In genomic region chr3:140537075-140537474, GRCh38 we compare ENCODE assay signal across 15 cellular contexts.
A peak's percentile ranks its signal among the peaks of the same experiment; 100 is the strongest.
DNase-seq lines count a peak whose midpoint lies in the region; ATAC-seq lines count a peak whose summit lies in the region.
"Had no signal": no experiment of that assay in that cellular context is flagged by ENCODE, and none has a peak within 500 bp of the region (broad histone marks: within the 10 kb centered on the region; RNA-seq: fewer than 3 reads in every experiment).

No MANE protein-coding gene starts in this region.

- DNase-seq in COR-L47 (lab: John Stamatoyannopoulos, UW) (peak; percentile 68), DMS79 (lab: John Stamatoyannopoulos, UW) (peak; percentile 62), NCI-H146 (lab: John Stamatoyannopoulos, UW) (peak; percentile 92), NCI-H226 (peak; percentile 26), 8988T (no peak), kidney glomerular epithelial cell (lab: John Stamatoyannopoulos, UW) (no peak)
- no peak for DNase-seq in activated CD4-positive, alpha-beta T cell treated with anti-CD3 and anti-CD28 coated beads, Interleukin-2, amount 50 U/mL, for 4 hours
- DNase-seq: ACHN; CD4-positive, CD25-positive, alpha-beta regulatory T cell; EL; NCI-H2171; NCI-H510A treated with DMSO at 0.1 percent for 48 hours; T-cell; T1000 had no signal

- ATAC-seq in GM19452 (IDR thresholded peaks at IDR 0.05; ENCODE audit: unreplicated experiment): no peak
- ATAC-seq: T-cell had no signal

Comparison
In these comparisons a context has a peak if more than half of its experiments do, and no peak if none do; other contexts are left out.
1. DNase-seq: peak in COR-L47 (single experiment), DMS79 (single experiment), NCI-H146 (single experiment) and NCI-H226 (single experiment); none in activated CD4-positive, alpha-beta T cell treated with anti-CD3 and anti-CD28 coated beads, Interleukin-2, amount 50 U/mL, for 4 hours (0 of 2), 8988T (single experiment) and kidney glomerular epithelial cell (single experiment).